ENCODE assay signal across 1 cellular context in the genomic region with DNA sequence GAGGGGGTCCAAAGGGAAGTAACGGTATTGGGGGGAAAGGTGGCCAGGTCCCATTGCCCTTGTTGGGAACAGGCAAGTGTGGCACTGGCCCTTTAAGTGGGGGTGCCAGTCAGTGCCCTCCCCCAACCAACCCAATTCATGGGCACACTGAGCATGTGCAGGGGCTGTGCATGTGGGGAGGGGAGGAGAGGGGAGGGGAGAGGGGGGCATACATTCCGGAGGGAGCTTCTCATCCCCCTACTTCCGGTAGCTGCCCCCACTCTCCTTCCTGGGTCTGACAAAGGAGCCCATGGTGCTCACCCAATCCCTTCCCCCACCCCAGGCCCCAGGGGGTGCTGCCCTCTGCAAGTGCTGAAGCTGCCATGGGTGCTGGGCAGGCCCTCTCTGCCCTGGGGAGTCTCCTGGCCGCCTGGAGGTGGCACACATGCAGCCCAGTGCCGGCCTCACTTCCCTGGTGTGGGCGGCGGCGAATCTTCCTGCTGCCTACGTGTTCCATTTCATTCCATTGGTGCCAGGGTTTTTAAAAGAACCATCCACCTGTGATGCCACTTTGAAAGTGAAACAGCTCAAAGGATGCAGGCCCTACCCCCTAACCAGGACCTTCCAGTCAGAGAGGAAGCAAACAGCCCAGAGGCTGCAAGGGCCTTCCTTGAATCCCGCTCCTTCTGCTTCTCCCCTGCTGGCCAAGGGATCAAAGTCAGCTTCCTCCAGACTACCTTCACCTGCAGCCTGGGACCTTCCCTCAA.
A peak's percentile ranks its signal among the peaks of the same experiment; 100 is the strongest.
TF ChIP-seq lines count a peak whose summit lies in the region.

No MANE protein-coding gene starts in this region.

TF ChIP-seq in SK-N-SH, 30 proteins besides CTCF, POLR2A, EP300 and RAD21 (continued from another document):
- TF ChIP-seq POLR2AphosphoS5 (IDR thresholded peaks at IDR 0.05; ENCODE audit: low read depth, low read length) (0 out of 2 replicates have a peak, but pooled peaks have one; percentile 48), RXRA (IDR thresholded peaks at IDR 0.05; ENCODE audit: borderline replicate concordance, low read depth) (no peak), CHD2 (IDR thresholded peaks at IDR 0.05; ENCODE audit: low read length, partially characterized antibody) (peak; percentile 74), TAF1 (IDR thresholded peaks at IDR 0.05; ENCODE audit: borderline replicate concordance, low read depth, low read length) (peak; percentile 50; the same call in 1 of the 2 replicates), USF2 (IDR thresholded peaks at IDR 0.05; ENCODE audit: borderline replicate concordance, low read depth, low read length) (no peak), JUND (IDR thresholded peaks at IDR 0.05) (no peak), USF1 (IDR thresholded peaks at IDR 0.05; ENCODE audit: borderline replicate concordance, low read depth) (no peak), TCF12 (IDR thresholded peaks at IDR 0.05) (peak; percentile 62), ZBTB33 (IDR thresholded peaks at IDR 0.05; ENCODE audit: borderline replicate concordance, low read depth) (no peak), GATA2 (CRISPR knock-in tag; IDR thresholded peaks at IDR 0.05) (no peak), ELF1 (IDR thresholded peaks at IDR 0.05) (peak; percentile 62; the same call in 1 of the 2 replicates), GABPA (IDR thresholded peaks at IDR 0.05; ENCODE audit: low read depth) (peak; percentile 69), NFIC (IDR thresholded peaks at IDR 0.05; ENCODE audit: borderline replicate concordance) (peak; percentile 26; the same call in 1 of the 2 replicates), PBX3 (IDR thresholded peaks at IDR 0.05) (0 out of 2 replicates have a peak, but pooled peaks have one; percentile 33), EZH2phosphoT487 (IDR thresholded peaks at IDR 0.05; ENCODE audit: borderline replicate concordance, low read depth) (no peak), FOXJ3 (CRISPR knock-in tag; IDR thresholded peaks at IDR 0.05) (no peak), SIN3A (IDR thresholded peaks at IDR 0.05; ENCODE audit: borderline replicate concordance, low read depth, low read length) (peak; percentile 69; the same call in 1 of the 2 replicates)
- TF ChIP-seq, protein P1, sequence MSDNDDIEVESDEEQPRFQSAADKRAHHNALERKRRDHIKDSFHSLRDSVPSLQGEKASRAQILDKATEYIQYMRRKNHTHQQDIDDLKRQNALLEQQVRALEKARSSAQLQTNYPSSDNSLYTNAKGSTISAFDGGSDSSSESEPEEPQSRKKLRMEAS (IDR thresholded peaks at IDR 0.05; ENCODE audit: low read depth): peak; percentile 88; the same call in 1 of the 2 replicates
TF ChIP-seq in SK-N-SH: peak in this region for 16.
